8 cellular contexts compared by ENCODE assay signal in genomic region chr1:27341525-27342252, GRCh38. TPM values are rescaled to one million over a fixed set of nuclear protein-coding genes. Genes with fewer than 3 reads are reported as not detected.
DNase-seq lines count a peak whose midpoint lies in the region; ATAC-seq and TF ChIP-seq lines count a peak whose summit lies in the region.

A gene with protein sequence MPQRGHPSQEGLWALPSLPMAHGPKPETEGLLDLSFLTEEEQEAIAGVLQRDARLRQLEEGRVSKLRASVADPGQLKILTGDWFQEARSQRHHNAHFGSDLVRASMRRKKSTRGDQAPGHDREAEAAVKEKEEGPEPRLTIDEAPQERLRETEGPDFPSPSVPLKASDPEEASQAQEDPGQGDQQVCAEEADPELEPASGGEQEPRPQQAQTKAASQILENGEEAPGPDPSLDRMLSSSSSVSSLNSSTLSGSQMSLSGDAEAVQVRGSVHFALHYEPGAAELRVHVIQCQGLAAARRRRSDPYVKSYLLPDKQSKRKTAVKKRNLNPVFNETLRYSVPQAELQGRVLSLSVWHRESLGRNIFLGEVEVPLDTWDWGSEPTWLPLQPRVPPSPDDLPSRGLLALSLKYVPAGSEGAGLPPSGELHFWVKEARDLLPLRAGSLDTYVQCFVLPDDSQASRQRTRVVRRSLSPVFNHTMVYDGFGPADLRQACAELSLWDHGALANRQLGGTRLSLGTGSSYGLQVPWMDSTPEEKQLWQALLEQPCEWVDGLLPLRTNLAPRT (plus strand): TSS chr1:27342022. CDS start chr1:27345335, 3,313 bp downstream.

- peaks cover 35% of the 10 kb centered on the region for H3K4me1 ChIP-seq in Karpas-422 (ENCODE audit: low read length)
- peaks cover 28% of the 10 kb centered on the region for H3K4me1 ChIP-seq in SJCRH30
- peaks cover 0 to 34% (median 0%) of the 10 kb centered on the region in 9 donors for H3K4me1 ChIP-seq in heart right ventricle

- peak within 1 kb of the TSS; percentile 77; the same call in 1 of the 2 replicates for H2AFZ ChIP-seq in Karpas-422 (ENCODE audit: low read length)

- ATAC-seq in heart right ventricle (peak in 6 of 8 donors; percentile 20 to 51 (median 26)), HG02938 (IDR thresholded peaks at IDR 0.05; ENCODE audit: unreplicated experiment) (no peak)

- H3K9me3 ChIP-seq in Karpas-422 (ENCODE audit: low read length) (no peaks in the 10 kb centered on the region), SJCRH30 (replicated peaks) (no peaks in the 10 kb centered on the region), heart right ventricle (no peaks in the 10 kb centered on the region)

- intact Hi-C loops in heart right ventricle (cut with DNase I) = no loop called here

- 40 to 44% methylated on average over 22 of the region's 22 CpGs for WGBS in heart right ventricle, 2 donors

- peak within 1 kb of the TSS; percentile 76 for H3K4me2 ChIP-seq in Karpas-422 (ENCODE audit: low read depth, low read length, poor library complexity, severe bottlenecking)

- DNase-seq in AML-193 (lab: John Stamatoyannopoulos, UW) = peak; percentile 62 to 68
- peak; percentile 86 for DNase-seq in Karpas-422
- DNase-seq in SJCRH30 = peak; percentile 81 to 84
- DNase-seq in activated naive CD4-positive, alpha-beta T cell treated with Interleukin-2 at 50 U/mL for 16 hours = peak; percentile 68
- no peak for DNase-seq in heart right ventricle
- DNase-seq in retinal pigment epithelial cell (ENCODE audit: low read depth) = no peak

- TF ChIP-seq CTCF in heart right ventricle (IDR thresholded peaks at IDR 0.05) = no peak
- TF ChIP-seq CTCF in retinal pigment epithelial cell (conservative IDR thresholded peaks at IDR 0.05; ENCODE audit: low read depth, low read length) = no peak

- H3K79me2 ChIP-seq in Karpas-422 (ENCODE audit: low read length) = no peaks in the 10 kb centered on the region

- TF ChIP-seq POLR2A in GM19193 (IDR thresholded peaks at IDR 0.05; ENCODE audit: extremely low read depth, insufficient read depth, insufficient read length) = peak; percentile 45

- peak within 1 kb of the TSS; percentile 77 for H3K9ac ChIP-seq in Karpas-422 (ENCODE audit: low read length)

- peak within 1 kb of the TSS; percentile 74 for H3K4me3 ChIP-seq in Karpas-422 (ENCODE audit: low read length)
- 0 out of 2 replicates have a peak within 1 kb of the TSS, but pooled peaks have one; percentile 5 for H3K4me3 ChIP-seq in SJCRH30
- H3K4me3 ChIP-seq in heart right ventricle = peak within 1 kb of the TSS in 5 of 10 donors; percentile 3 to 60 (median 19)
- H3K4me3 ChIP-seq in retinal pigment epithelial cell (ENCODE audit: low read length) = peak within 1 kb of the TSS; percentile 10

- H3K27me3 ChIP-seq in Karpas-422 (ENCODE audit: low read length) (no peaks in the 10 kb centered on the region), SJCRH30 (no peaks in the 10 kb centered on the region), heart right ventricle (no peaks in the 10 kb centered on the region)

- no peaks in the 10 kb centered on the region for H4K20me1 ChIP-seq in Karpas-422 (ENCODE audit: insufficient read depth, low read depth, low read length)

- H3K9me2 ChIP-seq in Karpas-422 (replicated peaks; ENCODE audit: insufficient read depth, low read length) = no peaks in the 10 kb centered on the region

- H3K36me3 ChIP-seq in Karpas-422 (ENCODE audit: insufficient read depth, low read length) (no peaks in the 10 kb centered on the region), SJCRH30 (no peaks in the 10 kb centered on the region), heart right ventricle (peaks cover 0 to 20% (median 2%) of the 10 kb centered on the region in 9 donors)

- H3K27ac ChIP-seq in Karpas-422 (ENCODE audit: low read length) (peak within 1 kb of the TSS; percentile 68), SJCRH30 (no peak within 1 kb of the TSS), heart right ventricle (peak within 1 kb of the TSS in 3 of 10 donors; percentile 19 to 92 (median 67))

RNA-seq across cellular contexts. Expression of the gene that starts here (rescaled TPM):
- total RNA-seq in Karpas-422 (2014; rRNA removed; shearing (Covaris generic); ENCODE audit: low replicate concordance) = 35.6 and 119 TPM in 2 replicates
- 0.20 and 0.47 TPM in 2 replicates for total RNA-seq in SJCRH30 (2014; rRNA removed; shearing (Covaris generic))
- total RNA-seq in heart right ventricle = 1 to 10 TPM in 2 of 10 donors, under 1 TPM in 8; 0.30 to 4.3 (median 0.68) TPM
- 1 to 10 TPM in 1 of 2 donors, under 1 TPM in 1; 0.46 to 2.5 TPM for polyA plus RNA-seq in heart right ventricle

Comparison
In these comparisons a context has a peak if more than half of its experiments do, and no peak if none do; other contexts are left out.
1. Peak in DNase-seq and H3K4me3 ChIP-seq in SJCRH30; RNA of the gene not detected or under 1 TPM.
2. DNase-seq: peak in AML-193 (2 of 2), Karpas-422 (single experiment) and activated naive CD4-positive, alpha-beta T cell treated with Interleukin-2 at 50 U/mL for 16 hours (single experiment); none in heart right ventricle (0 of 2) and retinal pigment epithelial cell (single experiment).